8 cellular contexts compared by ENCODE assay signal in the genomic region with DNA sequence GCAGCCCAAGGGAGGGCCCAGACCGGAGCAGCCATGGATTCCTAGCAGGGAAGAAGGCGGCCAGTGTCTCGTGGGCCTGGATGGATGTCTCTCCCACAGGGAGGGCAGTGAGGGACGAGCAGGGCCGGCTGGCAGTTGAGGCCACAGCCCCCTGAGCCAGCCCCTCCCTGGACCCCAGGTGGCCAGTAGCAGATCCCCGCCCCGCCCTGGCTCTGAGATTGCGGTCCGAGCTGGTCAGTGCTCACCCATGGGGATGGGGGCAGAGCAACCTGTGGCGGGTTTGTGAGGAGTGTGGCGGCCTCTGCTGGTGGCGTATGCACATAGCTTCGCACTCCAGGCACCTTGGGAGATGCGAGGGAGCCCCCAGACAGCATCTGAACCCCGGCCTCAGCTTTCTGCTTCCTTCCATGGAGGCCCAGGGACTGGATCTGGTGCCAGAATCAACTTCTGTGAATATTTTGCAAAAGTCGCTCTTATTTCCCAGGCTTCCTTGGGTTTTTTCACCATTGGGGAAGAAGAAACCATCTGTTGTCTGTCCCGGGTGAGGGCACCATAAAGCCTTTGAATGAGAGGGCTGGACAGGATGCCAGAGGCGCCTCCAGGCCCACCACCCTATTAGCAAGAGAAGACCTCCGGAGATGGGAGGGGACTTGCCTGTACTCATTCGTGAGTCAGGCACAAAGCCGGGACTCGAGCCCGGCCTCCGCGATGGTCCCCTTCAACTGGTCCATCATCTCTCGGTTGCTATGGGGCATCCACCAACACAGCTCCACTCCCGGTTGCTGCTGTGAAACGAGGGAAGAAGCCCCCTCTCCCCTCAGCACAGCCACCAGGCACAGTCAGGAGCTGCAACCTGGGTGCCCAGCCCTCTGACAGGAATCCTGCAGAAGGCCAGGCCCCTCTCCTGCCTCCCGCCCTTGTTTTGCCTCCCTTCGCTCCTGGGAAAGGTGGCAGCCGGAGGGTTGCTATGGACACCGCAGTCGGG. TPM values are rescaled to one million over a fixed set of nuclear protein-coding genes. Genes with fewer than 3 reads are reported as not detected.
DNase-seq lines count a peak whose midpoint lies in the region; ATAC-seq and TF ChIP-seq lines count a peak whose summit lies in the region.

No MANE protein-coding gene starts in this region.

- intact Hi-C loops in HCT116 (cut with micrococcal nuclease): loop anchor here (1.0 to 5.0 kb wide), 5 partner anchors 111 to 396 kb away; no protein-coding TSS in a partner anchor

- no TSS peak for BruUV-seq in HCT116 (replicated peaks; lab: Mats Ljungman, UMichigan)

- peak; percentile 72 for DNase-seq in CD1c-positive myeloid dendritic cell (ENCODE audit: extremely low spot score)
- peak; percentile 66 for DNase-seq in HCT116 (ENCODE audit: low read depth, low spot score)
- peak; percentile 33 for DNase-seq in NCI-H2171 (lab: John Stamatoyannopoulos, UW)
- DNase-seq in WERI-Rb-1: peak; percentile 98
- DNase-seq in T47D (ENCODE audit: low read depth in 1 of 2, low spot score in 1 of 2): peak; percentile 74 to 79
- peak; percentile 89 for DNase-seq in islet precursor cell
- DNase-seq in stimulated activated CD4-positive, alpha-beta T cell treated with anti-CD3 and anti-CD28 coated beads, Interleukin-1b, Interleukin-23, amount 100 ng/mL, for 24 hours (ENCODE audit: low read depth in 4 of 4, low spot score in 1 of 4): peak; percentile 49 to 64 (median 54)

- POLR2A ChIA-PET in HCT116 (lab: Charles Lee): interaction anchor here (1.0 to 2.2 kb wide), 2 partner anchors 9 to 209 kb away, joined by 5 read pairs; a partner anchor contains a TSS

- RAD21 ChIA-PET in HCT116 (lab: Charles Lee; ENCODE audit: low non-redundant PET in 1 of 2, low total read pairs in 2 of 2, uncharacterized antibody in 2 of 2, unreplicated experiment in 2 of 2): interaction anchor here (0.6 to 1.9 kb wide), 9 partner anchors 14 to 319 kb away, joined by 3 to 20 read pairs (median 5); no protein-coding TSS in a partner anchor

- H3K27ac ChIP-seq in HCT116 (ENCODE audit: low read depth, low read length): no peak overlapping the region
- no peak overlapping the region for H3K27ac ChIP-seq in WERI-Rb-1

- peak; percentile 89 for TF ChIP-seq CTCF in HCT116 (IDR thresholded peaks at IDR 0.05 in 2 of 3, conservative IDR thresholded peaks at IDR 0.05 in 1 of 3; ENCODE audit: borderline replicate concordance in 1 of 3, insufficient read depth in 1 of 3, low read depth in 2 of 3, low read length in 2 of 3)
- TF ChIP-seq CTCF in WERI-Rb-1 (IDR thresholded peaks at IDR 0.05; ENCODE audit: low read depth, low read length): peak; percentile 100

- H3K9me3 ChIP-seq in HCT116 (ENCODE audit: control insufficient read depth in 1 of 2, insufficient read depth in 1 of 2, low read depth in 1 of 2, low read length in 2 of 2): no peaks in the 10 kb centered on the region
- no peaks in the 10 kb centered on the region for H3K9me3 ChIP-seq in WERI-Rb-1 (ENCODE audit: severe bottlenecking)

- H3K27me3 ChIP-seq in HCT116 (ENCODE audit: insufficient read depth, low read length): no peaks in the 10 kb centered on the region
- peaks cover 29% of the 10 kb centered on the region for H3K27me3 ChIP-seq in WERI-Rb-1 (ENCODE audit: insufficient read depth, low read depth, severe bottlenecking)

- H2AFZ ChIP-seq in HCT116 (ENCODE audit: low read depth, low read length, poor library complexity, severe bottlenecking): peak overlapping the region; percentile 82

- peaks cover 0 to 19% of the 10 kb centered on the region in 2 experiments; a peak in 3 of 4 replicates for H3K4me1 ChIP-seq in HCT116 (ENCODE audit: control insufficient read depth in 1 of 2, insufficient read depth in 2 of 2, low read length in 2 of 2)

- ATAC-seq in HCT116 (peak; percentile 100), HG03521 (IDR thresholded peaks at IDR 0.05; ENCODE audit: unreplicated experiment) (no peak)

- no peaks in the 10 kb centered on the region for H3K79me2 ChIP-seq in HCT116 (ENCODE audit: insufficient read depth, low read length)

- in situ Hi-C loops in T47D (cut with HindIII; ENCODE audit: low pct_unique_long_range_greater_than_20kb, low sequenced_read_pairs): no loop called here

- no peaks in the 10 kb centered on the region for H3K9me2 ChIP-seq in HCT116 (ENCODE audit: insufficient read depth)

- no peak for TF ChIP-seq POLR2A in HCT116 (IDR thresholded peaks at IDR 0.05; ENCODE audit: borderline replicate concordance, extremely low read depth, insufficient read depth, insufficient read length)

- H3K9ac ChIP-seq in HCT116 (ENCODE audit: low read length): no peak overlapping the region

- H3K36me3 ChIP-seq in HCT116 (ENCODE audit: control insufficient read depth in 1 of 2, insufficient read depth in 2 of 2, low read length in 2 of 2): no peaks in the 10 kb centered on the region
- H3K36me3 ChIP-seq in WERI-Rb-1: no peaks in the 10 kb centered on the region

- H4K20me1 ChIP-seq in HCT116 (ENCODE audit: insufficient read depth): no peaks in the 10 kb centered on the region

- H3K4me3 ChIP-seq in HCT116 (replicated peaks in 1 of 2; ENCODE audit: low read depth in 1 of 2, low read length in 2 of 2): no peak overlapping the region
- H3K4me3 ChIP-seq in WERI-Rb-1 (ENCODE audit: low read depth, low read length): no peak overlapping the region

- CTCF ChIA-PET in HCT116 (lab: Charles Lee): interaction anchor here (0.6 to 2.0 kb wide), 23 partner anchors 9 to 398 kb away, joined by 3 to 32 read pairs (median 5); a partner anchor contains a TSS

- peak overlapping the region; percentile 62 for H3K4me2 ChIP-seq in HCT116 (ENCODE audit: low read length)

- TF ChIP-seq RAD21 in HCT116 (IDR thresholded peaks at IDR 0.05; ENCODE audit: low read depth): peak; percentile 96

TF ChIP-seq in HCT116, 20 proteins besides CTCF, POLR2A, EP300 and RAD21:
- TF ChIP-seq EZH2phosphoT487 (IDR thresholded peaks at IDR 0.05; ENCODE audit: borderline replicate concordance): no peak
- no peak for TF ChIP-seq ZNF274 (IDR thresholded peaks at IDR 0.05; ENCODE audit: low read depth, low read length)
- TF ChIP-seq, protein P1, sequence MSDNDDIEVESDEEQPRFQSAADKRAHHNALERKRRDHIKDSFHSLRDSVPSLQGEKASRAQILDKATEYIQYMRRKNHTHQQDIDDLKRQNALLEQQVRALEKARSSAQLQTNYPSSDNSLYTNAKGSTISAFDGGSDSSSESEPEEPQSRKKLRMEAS (IDR thresholded peaks at IDR 0.05): no peak
- TF ChIP-seq EGR1 (IDR thresholded peaks at IDR 0.05; ENCODE audit: low read depth): no peak
- TF ChIP-seq TCF7L2 (IDR thresholded peaks at IDR 0.05; ENCODE audit: borderline replicate concordance, extremely low read depth, insufficient read depth, insufficient read length): no peak
- no peak for TF ChIP-seq ZFX (IDR thresholded peaks at IDR 0.05)
- TF ChIP-seq, protein P2, sequence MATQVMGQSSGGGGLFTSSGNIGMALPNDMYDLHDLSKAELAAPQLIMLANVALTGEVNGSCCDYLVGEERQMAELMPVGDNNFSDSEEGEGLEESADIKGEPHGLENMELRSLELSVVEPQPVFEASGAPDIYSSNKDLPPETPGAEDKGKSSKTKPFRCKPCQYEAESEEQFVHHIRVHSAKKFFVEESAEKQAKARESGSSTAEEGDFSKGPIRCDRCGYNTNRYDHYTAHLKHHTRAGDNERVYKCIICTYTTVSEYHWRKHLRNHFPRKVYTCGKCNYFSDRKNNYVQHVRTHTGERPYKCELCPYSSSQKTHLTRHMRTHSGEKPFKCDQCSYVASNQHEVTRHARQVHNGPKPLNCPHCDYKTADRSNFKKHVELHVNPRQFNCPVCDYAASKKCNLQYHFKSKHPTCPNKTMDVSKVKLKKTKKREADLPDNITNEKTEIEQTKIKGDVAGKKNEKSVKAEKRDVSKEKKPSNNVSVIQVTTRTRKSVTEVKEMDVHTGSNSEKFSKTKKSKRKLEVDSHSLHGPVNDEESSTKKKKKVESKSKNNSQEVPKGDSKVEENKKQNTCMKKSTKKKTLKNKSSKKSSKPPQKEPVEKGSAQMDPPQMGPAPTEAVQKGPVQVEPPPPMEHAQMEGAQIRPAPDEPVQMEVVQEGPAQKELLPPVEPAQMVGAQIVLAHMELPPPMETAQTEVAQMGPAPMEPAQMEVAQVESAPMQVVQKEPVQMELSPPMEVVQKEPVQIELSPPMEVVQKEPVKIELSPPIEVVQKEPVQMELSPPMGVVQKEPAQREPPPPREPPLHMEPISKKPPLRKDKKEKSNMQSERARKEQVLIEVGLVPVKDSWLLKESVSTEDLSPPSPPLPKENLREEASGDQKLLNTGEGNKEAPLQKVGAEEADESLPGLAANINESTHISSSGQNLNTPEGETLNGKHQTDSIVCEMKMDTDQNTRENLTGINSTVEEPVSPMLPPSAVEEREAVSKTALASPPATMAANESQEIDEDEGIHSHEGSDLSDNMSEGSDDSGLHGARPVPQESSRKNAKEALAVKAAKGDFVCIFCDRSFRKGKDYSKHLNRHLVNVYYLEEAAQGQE (IDR thresholded peaks at IDR 0.05; ENCODE audit: low read depth): no peak
- TF ChIP-seq, protein P3, sequence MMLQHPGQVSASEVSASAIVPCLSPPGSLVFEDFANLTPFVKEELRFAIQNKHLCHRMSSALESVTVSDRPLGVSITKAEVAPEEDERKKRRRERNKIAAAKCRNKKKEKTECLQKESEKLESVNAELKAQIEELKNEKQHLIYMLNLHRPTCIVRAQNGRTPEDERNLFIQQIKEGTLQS (IDR thresholded peaks at IDR 0.05): no peak
- TF ChIP-seq, protein P4, sequence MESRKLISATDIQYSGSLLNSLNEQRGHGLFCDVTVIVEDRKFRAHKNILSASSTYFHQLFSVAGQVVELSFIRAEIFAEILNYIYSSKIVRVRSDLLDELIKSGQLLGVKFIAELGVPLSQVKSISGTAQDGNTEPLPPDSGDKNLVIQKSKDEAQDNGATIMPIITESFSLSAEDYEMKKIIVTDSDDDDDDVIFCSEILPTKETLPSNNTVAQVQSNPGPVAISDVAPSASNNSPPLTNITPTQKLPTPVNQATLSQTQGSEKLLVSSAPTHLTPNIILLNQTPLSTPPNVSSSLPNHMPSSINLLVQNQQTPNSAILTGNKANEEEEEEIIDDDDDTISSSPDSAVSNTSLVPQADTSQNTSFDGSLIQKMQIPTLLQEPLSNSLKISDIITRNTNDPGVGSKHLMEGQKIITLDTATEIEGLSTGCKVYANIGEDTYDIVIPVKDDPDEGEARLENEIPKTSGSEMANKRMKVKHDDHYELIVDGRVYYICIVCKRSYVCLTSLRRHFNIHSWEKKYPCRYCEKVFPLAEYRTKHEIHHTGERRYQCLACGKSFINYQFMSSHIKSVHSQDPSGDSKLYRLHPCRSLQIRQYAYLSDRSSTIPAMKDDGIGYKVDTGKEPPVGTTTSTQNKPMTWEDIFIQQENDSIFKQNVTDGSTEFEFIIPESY (IDR thresholded peaks at IDR 0.05; ENCODE audit: extremely low read depth, insufficient replicate concordance, low read length): no peak
- no peak for TF ChIP-seq FOSL1 (IDR thresholded peaks at IDR 0.05; ENCODE audit: low read depth)
- TF ChIP-seq SIN3A (IDR thresholded peaks at IDR 0.05; ENCODE audit: low read depth): no peak

RNA-seq across cellular contexts. Expression of a gene that starts 8.6 kb away (rescaled TPM):
- 1.1 TPM for total RNA-seq in HCT116 (2021; ENCODE audit: unreplicated experiment)
- polyA plus RNA-seq in HCT116 (2012): 0.17 and 0.56 TPM in 2 replicates

RNA-seq across cellular contexts. Expression of a gene that starts 57.9 kb away (rescaled TPM):
- total RNA-seq in HCT116 (2021; ENCODE audit: unreplicated experiment): 24.0 TPM
- 34.6 and 43.4 TPM in 2 replicates for polyA plus RNA-seq in HCT116 (2012)

Comparison
In these comparisons a context has a peak if more than half of its experiments do, and no peak if none do; other contexts are left out.
1. DNase-seq: peak in every context shown above with its lines; median percentile 98 in WERI-Rb-1; 89 in islet precursor cell; 76 in T47D; 72 in CD1c-positive myeloid dendritic cell; 66 in HCT116; 54 in stimulated activated CD4-positive, alpha-beta T cell treated with anti-CD3 and anti-CD28 coated beads, Interleukin-1b, Interleukin-23, amount 100 ng/mL, for 24 hours; 33 in NCI-H2171.